Comparison of ENCODE assay signal across 8 cellular contexts in genomic region chr1:23168462-23169218, GRCh38. TPM values are rescaled to one million over a fixed set of nuclear protein-coding genes. Genes with fewer than 3 reads are reported as not detected.
DNase-seq lines count a peak whose midpoint lies in the region; ATAC-seq, FAIRE-seq and TF ChIP-seq lines count a peak whose summit lies in the region.

LUZP1 (minus strand) TSS chr1:23168856.

- no peak for TF ChIP-seq CTCF in choroid plexus epithelial cell (conservative IDR thresholded peaks at IDR 0.05; ENCODE audit: low read depth, low read length)
- TF ChIP-seq CTCF in kidney epithelial cell (IDR thresholded peaks at IDR 0.05; ENCODE audit: insufficient read depth, low read length, poor library complexity, severe bottlenecking), result no peak

- ATAC-seq in HG03097 (IDR thresholded peaks at IDR 0.05; ENCODE audit: low FRiP score, unreplicated experiment) (peak; percentile 51), GM18861 (IDR thresholded peaks at IDR 0.05; ENCODE audit: unreplicated experiment) (no peak)

- no peaks in the 10 kb centered on the region for H3K27me3 ChIP-seq in kidney epithelial cell (ENCODE audit: control insufficient read depth, insufficient read depth, low read length)

- peak; percentile 86 for TF ChIP-seq POLR2A in GM12892 (IDR thresholded peaks at IDR 0.05; ENCODE audit: low read depth, low read length)

- H3K4me3 ChIP-seq in choroid plexus epithelial cell (ENCODE audit: low read depth, low read length) (peak within 1 kb of the TSS; percentile 74), kidney epithelial cell (ENCODE audit: low read depth, low read length) (peak within 1 kb of the TSS; percentile 91)

- peak; percentile 86 for FAIRE-seq in GM12892 (lab: Jason Lieb, UNC)

- H3K36me3 ChIP-seq in kidney epithelial cell (ENCODE audit: control insufficient read depth, insufficient read depth, low read length), result no peaks in the 10 kb centered on the region

- peak; percentile 74 for DNase-seq in GM12892 (ENCODE audit: insufficient read length)
- DNase-seq in NCI-H446 treated with DMSO at 0.1 percent for 48 hours (lab: John Stamatoyannopoulos, UW), result peak; percentile 79
- DNase-seq in activated CD4-positive, alpha-beta T cell treated with anti-CD3 and anti-CD28 coated beads for 4 hours, result peak; percentile 87 to 88
- DNase-seq in choroid plexus epithelial cell (ENCODE audit: low read depth), result peak; percentile 93
- DNase-seq in kidney epithelial cell (ENCODE audit: low read depth), result no peak
- DNase-seq in stimulated activated CD4-positive, alpha-beta T cell treated with anti-CD3 and anti-CD28 coated beads, Interleukin-15, amount 100 ng/mL, for 24 hours, result peak; percentile 86

RNA-seq across cellular contexts. Expression of gene LUZP1, which starts in this region (rescaled TPM):
- 7.2 TPM for polyA plus RNA-seq in GM12892 (2012; ENCODE audit: missing spikeins)
- 27.1 and 32.4 TPM in 2 replicates for total RNA-seq in kidney epithelial cell
